Comparison of ENCODE assay signal across 9 cellular contexts in genomic region chr12:115752913-115753726, GRCh38.
DNase-seq lines count a peak whose midpoint lies in the region; ATAC-seq and TF ChIP-seq lines count a peak whose summit lies in the region.
"Had no signal": no experiment of that assay in that cellular context is flagged by ENCODE, and none has a peak within 500 bp of the region (broad histone marks: within the 10 kb centered on the region; RNA-seq: fewer than 3 reads in every experiment).

No MANE protein-coding gene starts in this region.

- H3K4me1 ChIP-seq in OCI-LY3 (ENCODE audit: low read length) (no peaks in the 10 kb centered on the region), endodermal cell (ENCODE audit: control insufficient read depth, insufficient read depth, low read length) (no peaks in the 10 kb centered on the region)

- no peaks in the 10 kb centered on the region for H3K36me3 Mint-ChIP-seq in endodermal cell (ENCODE audit: low read depth)

- no peak overlapping the region for H3K9ac ChIP-seq in OCI-LY3 (ENCODE audit: low read length)
- no peak overlapping the region for H3K9ac ChIP-seq in endodermal cell (ENCODE audit: extremely low read depth, low read length, poor library complexity, severe bottlenecking)

- peaks cover 12% of the 10 kb centered on the region for H3K27me3 Mint-ChIP-seq in endodermal cell (ENCODE audit: insufficient read depth)

- no peak overlapping the region for H3K4me3 Mint-ChIP-seq in endodermal cell
- H3K4me3 Mint-ChIP-seq: activated B cell treated with CpG ODN at 0.5 μM for 24 hours had no signal

- no peak overlapping the region for H3K4me3 ChIP-seq in OCI-LY3 (ENCODE audit: low read length)
- H3K4me3 ChIP-seq in endodermal cell (ENCODE audit: low read length): no peak overlapping the region

- H3K36me3 ChIP-seq in OCI-LY3 (replicated peaks; ENCODE audit: low read depth, low read length) (no peaks in the 10 kb centered on the region), endodermal cell (ENCODE audit: control insufficient read depth, insufficient read depth, low read length) (no peaks in the 10 kb centered on the region)

- H3K79me2 ChIP-seq in OCI-LY3 (ENCODE audit: low read length): no peaks in the 10 kb centered on the region

- H3K4me1 Mint-ChIP-seq in endodermal cell: peaks cover 7% of the 10 kb centered on the region
- H3K4me1 Mint-ChIP-seq: activated B cell treated with CpG ODN at 0.5 μM for 24 hours had no signal

- ATAC-seq in GM18511 (IDR thresholded peaks at IDR 0.05; ENCODE audit: unreplicated experiment): no peak

- H4K20me1 ChIP-seq in OCI-LY3 (ENCODE audit: insufficient read depth, low read length): no peaks in the 10 kb centered on the region

- DNase-seq in DMS79 (lab: John Stamatoyannopoulos, UW) (peak; percentile 89), HT1080 (ENCODE audit: low read depth) (peak; percentile 71), endodermal cell (peak; percentile 78), medulla oblongata (ENCODE audit: extremely low spot score) (peak; percentile 85), NCI-H2081 treated with DMSO at 0.1 percent for 48 hours (lab: John Stamatoyannopoulos, UW) (no peak)
- DNase-seq in stimulated activated CD4-positive, alpha-beta T cell treated with anti-CD3 and anti-CD28 coated beads, Interleukin-4, amount 100 ng/mL, for 4 hours: no peak
- DNase-seq: activated B cell treated with CpG ODN at 0.5 μM for 24 hours had no signal

- H3K27ac ChIP-seq in OCI-LY3 (ENCODE audit: low read length) (no peak overlapping the region), endodermal cell (ENCODE audit: low read depth, low read length) (no peak overlapping the region)

- H3K27me3 ChIP-seq in OCI-LY3 (ENCODE audit: low read depth, low read length): peaks cover 29% of the 10 kb centered on the region
- peaks cover 7% of the 10 kb centered on the region for H3K27me3 ChIP-seq in endodermal cell (ENCODE audit: control insufficient read depth, insufficient read depth, low read length, poor library complexity, severe bottlenecking)

- H2AFZ ChIP-seq in OCI-LY3 (ENCODE audit: low read depth, low read length): no peak overlapping the region

- H3K27ac Mint-ChIP-seq in endodermal cell: no peak overlapping the region
- H3K27ac Mint-ChIP-seq: activated B cell treated with CpG ODN at 0.5 μM for 24 hours had no signal

- WGBS in endodermal cell (ENCODE audit: insufficient coverage in 1 of 2, insufficient read length in 1 of 2), 2 experiments: 74 to 80% methylated on average over 1 to 5 of the region's 5 CpGs

- TF ChIP-seq CTCF in OCI-LY3 (IDR thresholded peaks at IDR 0.05; ENCODE audit: low read depth, low read length): peak; percentile 71
- peak; percentile 86 for TF ChIP-seq CTCF in endodermal cell (conservative IDR thresholded peaks at IDR 0.05)

- H3K9me3 Mint-ChIP-seq in endodermal cell: no peaks in the 10 kb centered on the region
- H3K9me3 Mint-ChIP-seq: activated B cell treated with CpG ODN at 0.5 μM for 24 hours had no signal

- no peaks in the 10 kb centered on the region for H3K9me3 ChIP-seq in OCI-LY3 (ENCODE audit: insufficient read depth, low read length)
- H3K9me3 ChIP-seq in endodermal cell (ENCODE audit: control insufficient read depth, low read length): no peaks in the 10 kb centered on the region

- H3K4me2 ChIP-seq in OCI-LY3 (ENCODE audit: low read length): no peak overlapping the region

Comparison
In these comparisons a context has a peak if more than half of its experiments do, and no peak if none do; other contexts are left out.
1. DNase-seq: peak in DMS79 (single experiment), HT1080 (single experiment), endodermal cell (single experiment) and medulla oblongata (single experiment); none in NCI-H2081 treated with DMSO at 0.1 percent for 48 hours (single experiment) and stimulated activated CD4-positive, alpha-beta T cell treated with anti-CD3 and anti-CD28 coated beads, Interleukin-4, amount 100 ng/mL, for 4 hours (0 of 2).